8 cellular contexts compared by ENCODE assay signal in genomic region chr11:67465190-67465522, GRCh38. TPM values are rescaled to one million over a fixed set of nuclear protein-coding genes. Genes with fewer than 3 reads are reported as not detected.
DNase-seq lines count a peak whose midpoint lies in the region; ATAC-seq and TF ChIP-seq lines count a peak whose summit lies in the region.

No MANE protein-coding gene starts in this region.

- peak overlapping the region; percentile 85 for H3K27ac Mint-ChIP-seq in stimulated activated naive CD8-positive, alpha-beta T cell treated with anti-CD3 and anti-CD28 coated beads, Interleukin-15, Interleukin-2, amounts not matched to agents 100 ng/mL and 50 ng/mL, for 24 hours
- H3K27ac Mint-ChIP-seq in MCF 10A (ENCODE audit: low read depth, unreplicated experiment): peak overlapping the region; percentile 91

- no peak for ATAC-seq in stimulated activated naive CD8-positive, alpha-beta T cell treated with anti-CD3 and anti-CD28 coated beads, Interleukin-15, Interleukin-2, amounts not matched to agents 100 U/mL and 50 U/mL, for 24 hours
- no peak for ATAC-seq in GM19452 (IDR thresholded peaks at IDR 0.05; ENCODE audit: unreplicated experiment)

- CTCF ChIA-PET in MCF 10A (lab: Yijun Ruan, JAX): interaction anchor here (1.0 to 1.6 kb wide), 3 partner anchors 22 to 43 kb away, joined by 3 to 8 read pairs (median 5); partner anchors contain the start of genes CDK2AP2 and CORO1B

- H3K36me3 ChIP-seq in mesodermal cell (ENCODE audit: control insufficient read depth, insufficient read depth, low read length): no peaks in the 10 kb centered on the region

- intact Hi-C loops in MCF 10A (cut with micrococcal nuclease): no loop called here

- TF ChIP-seq CTCF in MCF 10A (IDR thresholded peaks at IDR 0.05; ENCODE audit: unreplicated experiment): no peak

- DNase-seq in stimulated activated naive CD8-positive, alpha-beta T cell treated with anti-CD3 and anti-CD28 coated beads, Interleukin-15, Interleukin-2, amounts not matched to agents 100 U/mL and 50 U/mL, for 24 hours: no peak
- DNase-seq in MCF 10A (ENCODE audit: unreplicated experiment) (peak; percentile 42), glomerular visceral epithelial cell (ENCODE audit: extremely low spot score) (no peak), putamen (ENCODE audit: low spot score) (no peak), NCI-H524 (lab: John Stamatoyannopoulos, UW) (no peak)

- H3K4me3 ChIP-seq in mesodermal cell (ENCODE audit: extremely low read depth, insufficient read depth, low read length, poor library complexity, severe bottlenecking): peak overlapping the region; percentile 52

- no peaks in the 10 kb centered on the region for H3K9me3 Mint-ChIP-seq in stimulated activated naive CD8-positive, alpha-beta T cell treated with anti-CD3 and anti-CD28 coated beads, Interleukin-15, Interleukin-2, amounts not matched to agents 100 ng/mL and 50 ng/mL, for 24 hours
- no peaks in the 10 kb centered on the region for H3K9me3 Mint-ChIP-seq in MCF 10A (ENCODE audit: unreplicated experiment)

- no peaks in the 10 kb centered on the region for H3K9me3 ChIP-seq in mesodermal cell (ENCODE audit: control insufficient read depth, low read length)

- H3K4me1 Mint-ChIP-seq in stimulated activated naive CD8-positive, alpha-beta T cell treated with anti-CD3 and anti-CD28 coated beads, Interleukin-15, Interleukin-2, amounts not matched to agents 100 ng/mL and 50 ng/mL, for 24 hours (ENCODE audit: low read depth): peaks cover 37% of the 10 kb centered on the region
- H3K4me1 Mint-ChIP-seq in MCF 10A (ENCODE audit: insufficient read depth, unreplicated experiment): peaks cover 20% of the 10 kb centered on the region

- 73 to 89% methylated on average over 3 of the region's 3 CpGs for WGBS in mesodermal cell (ENCODE audit: insufficient coverage in 2 of 2), 2 experiments

- H3K36me3 Mint-ChIP-seq in stimulated activated naive CD8-positive, alpha-beta T cell treated with anti-CD3 and anti-CD28 coated beads, Interleukin-15, Interleukin-2, amounts not matched to agents 100 ng/mL and 50 ng/mL, for 24 hours (ENCODE audit: low read depth): no peaks in the 10 kb centered on the region
- peaks cover 13% of the 10 kb centered on the region for H3K36me3 Mint-ChIP-seq in MCF 10A (ENCODE audit: insufficient read depth, unreplicated experiment)

- H3K27ac ChIP-seq in mesodermal cell (ENCODE audit: low read depth, low read length, severe bottlenecking): peak overlapping the region; percentile 39

- H3K4me1 ChIP-seq in mesodermal cell (ENCODE audit: control insufficient read depth, insufficient read depth, low read length, poor library complexity, severe bottlenecking): peaks cover 13% of the 10 kb centered on the region

- H3K27me3 Mint-ChIP-seq in stimulated activated naive CD8-positive, alpha-beta T cell treated with anti-CD3 and anti-CD28 coated beads, Interleukin-15, Interleukin-2, amounts not matched to agents 100 ng/mL and 50 ng/mL, for 24 hours: no peaks in the 10 kb centered on the region
- H3K27me3 Mint-ChIP-seq in MCF 10A (ENCODE audit: insufficient read depth, unreplicated experiment): no peaks in the 10 kb centered on the region

- BruUV-seq in MCF 10A (replicated peaks; lab: Mats Ljungman, UMichigan): TSS peak; percentile 72

- POLR2A ChIA-PET in MCF 10A (lab: Yijun Ruan, JAX): interaction anchor here (0.5 to 3.2 kb wide), 13 partner anchors 22 to 1746 kb away, joined by 3 to 19 read pairs (median 4); partner anchors contain the start of genes CLCF1, GSTP1, POLD4 and PPP1CA

- peak overlapping the region; percentile 87 for H3K4me3 Mint-ChIP-seq in stimulated activated naive CD8-positive, alpha-beta T cell treated with anti-CD3 and anti-CD28 coated beads, Interleukin-15, Interleukin-2, amounts not matched to agents 100 ng/mL and 50 ng/mL, for 24 hours
- peak overlapping the region; percentile 82 for H3K4me3 Mint-ChIP-seq in MCF 10A (ENCODE audit: unreplicated experiment)

RNA-seq across cellular contexts. Expression of gene TMEM134, which starts 3.9 kb away (rescaled TPM):
- 49.7 and 50.1 TPM in 2 replicates for total RNA-seq in MCF 10A (2022)
- 49.2 TPM for polyA plus RNA-seq in mesodermal cell (2013, experiment 1 of 2)
- 44.6 TPM for polyA plus RNA-seq in mesodermal cell (2013, experiment 2 of 2)

RNA-seq across cellular contexts. Expression of gene CABP4, which starts 10.0 kb away (rescaled TPM):
- total RNA-seq in MCF 10A (2022): not detected in 2 replicates
- not detected for polyA plus RNA-seq in mesodermal cell (2013, experiment 1 of 2)
- not detected for polyA plus RNA-seq in mesodermal cell (2013, experiment 2 of 2)

RNA-seq across cellular contexts. Expression of gene GPR152, which starts 12.6 kb away (rescaled TPM):
- not detected in 2 replicates for total RNA-seq in MCF 10A (2022)
- polyA plus RNA-seq in mesodermal cell (2013, experiment 1 of 2): not detected
- polyA plus RNA-seq in mesodermal cell (2013, experiment 2 of 2): not detected

RNA-seq across cellular contexts. Expression of gene AIP, which starts 17.7 kb away (rescaled TPM):
- total RNA-seq in MCF 10A (2022): 28.7 and 30.5 TPM in 2 replicates
- 56.1 TPM for polyA plus RNA-seq in mesodermal cell (2013, experiment 1 of 2)
- polyA plus RNA-seq in mesodermal cell (2013, experiment 2 of 2): 42.5 TPM

RNA-seq across cellular contexts. Expression of gene CORO1B, which starts 21.9 kb away (rescaled TPM):
- total RNA-seq in MCF 10A (2022): 44.9 and 59.8 TPM in 2 replicates
- polyA plus RNA-seq in mesodermal cell (2013, experiment 1 of 2): 109 TPM
- polyA plus RNA-seq in mesodermal cell (2013, experiment 2 of 2): 83.0 TPM
